8 cellular contexts compared by ENCODE assay signal in the genomic region with DNA sequence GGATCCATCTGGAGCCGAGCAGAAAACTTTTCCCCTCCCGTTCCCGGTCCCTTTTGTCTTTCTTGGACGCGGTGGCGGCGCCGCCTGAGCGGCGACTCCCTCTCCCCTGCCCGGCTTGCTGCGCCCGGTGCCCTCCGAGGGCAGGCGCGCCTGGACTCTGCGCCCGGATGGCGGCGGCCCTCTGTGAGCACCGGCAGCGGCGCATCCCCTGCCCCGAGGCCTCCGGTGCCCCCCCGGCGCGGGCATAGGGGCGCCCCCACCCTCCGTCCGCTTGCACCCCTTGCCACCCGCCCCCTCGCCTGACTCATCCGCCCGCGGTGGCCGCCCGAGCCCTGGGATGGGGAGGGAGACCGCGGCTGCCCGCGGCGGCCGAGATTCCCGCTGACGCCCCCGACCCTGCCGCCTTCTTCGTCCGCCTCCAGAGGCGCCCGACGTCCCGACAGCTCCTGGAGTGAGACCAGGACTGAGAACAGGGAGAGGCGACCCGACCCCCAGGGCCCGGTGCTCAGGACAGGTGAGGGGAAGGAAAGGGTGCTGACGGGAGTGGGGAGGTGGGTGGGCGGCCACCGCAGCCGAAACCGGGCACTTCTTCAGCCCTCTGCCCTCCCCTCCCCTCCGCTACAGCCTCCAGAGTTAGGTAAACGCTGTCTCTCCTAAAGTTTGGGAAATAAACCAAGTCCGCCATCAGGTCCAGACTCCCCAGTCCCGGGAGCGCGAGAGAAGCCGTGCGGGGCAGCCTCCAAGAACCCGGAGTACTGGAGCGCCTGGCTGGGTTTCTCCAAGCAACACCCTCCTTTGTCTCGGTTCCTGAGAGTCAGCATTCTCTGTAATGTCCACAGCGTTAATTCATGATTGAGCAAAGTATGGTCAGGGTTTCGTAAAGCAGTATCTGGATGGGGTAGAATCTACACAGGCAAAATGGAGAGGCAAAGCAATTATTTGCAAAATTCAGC. TPM values are rescaled to one million over a fixed set of nuclear protein-coding genes. Genes with fewer than 3 reads are reported as not detected.
DNase-seq lines count a peak whose midpoint lies in the region; ATAC-seq and TF ChIP-seq lines count a peak whose summit lies in the region.

TSS of gene TMEM200A (plus strand) at position 7 of the 953 bp plus-strand sequence. CDS start 74,406 bp downstream, outside the sequence.

- H3K9me3 ChIP-seq in BLaER1 (peaks cover 18% of the 10 kb centered on the region), GM23248 (ENCODE audit: low read depth) (no peaks in the 10 kb centered on the region), SK-N-MC (ENCODE audit: low read depth, low read length) (no peaks in the 10 kb centered on the region), iPS-18a (ENCODE audit: control insufficient read depth, low read depth, low read length) (no peaks in the 10 kb centered on the region), gastrocnemius medialis (no peaks in the 10 kb centered on the region)

- H3K4me3 ChIP-seq in BLaER1, result peak within 1 kb of the TSS; percentile 57
- H3K4me3 ChIP-seq in GM23248, result peak within 1 kb of the TSS; percentile 91
- peak within 1 kb of the TSS; percentile 92 for H3K4me3 ChIP-seq in SK-N-MC
- peak within 1 kb of the TSS; percentile 93 for H3K4me3 ChIP-seq in astrocyte of the spinal cord (ENCODE audit: low read depth, low read length)
- H3K4me3 ChIP-seq in iPS-18a (ENCODE audit: low read length), result peak within 1 kb of the TSS; percentile 94
- peak within 1 kb of the TSS; percentile 48 to 59 (median 51) for H3K4me3 ChIP-seq in gastrocnemius medialis

- no peak within 1 kb of the TSS for H3K9ac ChIP-seq in BLaER1
- peak within 1 kb of the TSS; percentile 84 for H3K9ac ChIP-seq in GM23248
- no peak within 1 kb of the TSS for H3K9ac ChIP-seq in SK-N-MC (ENCODE audit: insufficient read length)
- peak within 1 kb of the TSS; percentile 79 for H3K9ac ChIP-seq in iPS-18a (ENCODE audit: low read length)

- H3K27me3 ChIP-seq in BLaER1 (peaks cover 45% of the 10 kb centered on the region), GM23248 (replicated peaks; ENCODE audit: insufficient read depth) (no peaks in the 10 kb centered on the region), iPS-18a (ENCODE audit: control insufficient read depth, insufficient read depth, low read length) (peaks cover 16% of the 10 kb centered on the region), gastrocnemius medialis (peaks cover 8 to 43% (median 24%) of the 10 kb centered on the region in 3 donors)

- H3K9me2 ChIP-seq in GM23248 (ENCODE audit: insufficient read depth), result no peaks in the 10 kb centered on the region

- no peak within 1 kb of the TSS for H3K27ac ChIP-seq in BLaER1
- H3K27ac ChIP-seq in GM23248, result peak within 1 kb of the TSS; percentile 36
- no peak within 1 kb of the TSS for H3K27ac ChIP-seq in SK-N-MC
- no peak within 1 kb of the TSS for H3K27ac ChIP-seq in iPS-18a (ENCODE audit: low read length)
- H3K27ac ChIP-seq in gastrocnemius medialis, result no peak within 1 kb of the TSS

- H3K36me3 ChIP-seq in BLaER1, result no peaks in the 10 kb centered on the region
- H3K36me3 ChIP-seq in GM23248 (ENCODE audit: low read depth), result no peaks in the 10 kb centered on the region
- H3K36me3 ChIP-seq in SK-N-MC (ENCODE audit: insufficient read depth, low read length), result no peaks in the 10 kb centered on the region
- no peaks in the 10 kb centered on the region for H3K36me3 ChIP-seq in iPS-18a (ENCODE audit: control insufficient read depth, low read depth, low read length)
- H3K36me3 ChIP-seq in gastrocnemius medialis, result no peaks in the 10 kb centered on the region

- intact Hi-C loops in gastrocnemius medialis (cut with DNase I; ENCODE audit: low total_unique reads), result no loop called here

- H2AFZ ChIP-seq in GM23248, result peak within 1 kb of the TSS; percentile 92

- peaks cover 50% of the 10 kb centered on the region for H3K79me2 ChIP-seq in GM23248 (ENCODE audit: insufficient read depth)

- DNase-seq in GM23248, result peak; percentile 83
- DNase-seq in SK-N-MC (ENCODE audit: low read depth, low spot score), result no peak
- peak; percentile 61 for DNase-seq in astrocyte of the spinal cord (ENCODE audit: low read depth, low spot score)
- peak in 1 of 2 donors; percentile 8 for DNase-seq in gastrocnemius medialis
- DNase-seq in OCI-M1 (lab: John Stamatoyannopoulos, UW), result no peak

- H3K4me1 ChIP-seq in BLaER1, result peaks cover 6% of the 10 kb centered on the region; the same call in 1 of the 2 replicates
- H3K4me1 ChIP-seq in GM23248 (ENCODE audit: insufficient read depth), result peaks cover 13% of the 10 kb centered on the region
- peaks cover 22% of the 10 kb centered on the region for H3K4me1 ChIP-seq in iPS-18a (ENCODE audit: control insufficient read depth, low read depth, low read length)
- no peaks in the 10 kb centered on the region for H3K4me1 ChIP-seq in gastrocnemius medialis

- H4K20me1 ChIP-seq in BLaER1, result no peaks in the 10 kb centered on the region
- no peaks in the 10 kb centered on the region for H4K20me1 ChIP-seq in GM23248 (ENCODE audit: insufficient read depth)

- 0 to 2% methylated on average over 55 of the region's 75 CpGs for WGBS in GM23248 (ENCODE audit: low coverage in 1 of 2, low lambda C conversion rate in 2 of 2, missing lambda C conversion rate in 2 of 2), 2 experiments

- peaks cover 10% of the 10 kb centered on the region; the same call in 1 of the 2 replicates for H3F3A ChIP-seq in GM23248 (ENCODE audit: insufficient read depth)

- in situ Hi-C loops in GM23248 (cut with MboI), result no loop called here
- in situ Hi-C loops in astrocyte of the spinal cord (cut with HindIII; ENCODE audit: low sequenced_read_pairs), result no loop called here
- in situ Hi-C loops in gastrocnemius medialis (cut with MboI; ENCODE audit: low sequenced_read_pairs in 4 of 4), result loop anchor here in 1 of 4 donors (25.0 kb wide), 1 partner anchor 96 kb away; no protein-coding TSS in a partner anchor

- ATAC-seq in gastrocnemius medialis (peak in 1 of 2 donors; percentile 19), GM18519 (IDR thresholded peaks at IDR 0.05; ENCODE audit: low FRiP score, unreplicated experiment) (no peak)

- H3K4me2 ChIP-seq in BLaER1, result peak within 1 kb of the TSS; percentile 64
- H3K4me2 ChIP-seq in GM23248 (ENCODE audit: unreplicated experiment), result peak within 1 kb of the TSS; percentile 96

- TF ChIP-seq CTCF in astrocyte of the spinal cord (IDR thresholded peaks at IDR 0.05; ENCODE audit: low read depth, low read length) (peak; percentile 30), gastrocnemius medialis (IDR thresholded peaks at IDR 0.05 in 4 of 5, conservative IDR thresholded peaks at IDR 0.05 in 1 of 5) (no peak)

- TF ChIP-seq POLR2A in gastrocnemius medialis (IDR thresholded peaks at IDR 0.05), result no peak

RNA-seq across cellular contexts. Expression of gene TMEM200A, which starts in this region (rescaled TPM):
- total RNA-seq in GM23248 (2014; rRNA removed; shearing (Covaris generic)), result 43.3 and 47.0 TPM in 2 replicates
- polyA plus RNA-seq in GM23248 (2016; fragmentation: Nextera tagmentation; extraction: Ambion mirVana), result 44.4 and 44.5 TPM in 2 replicates
- total RNA-seq in gastrocnemius medialis, result under 1 TPM in 2 of 4 donors, not detected in 2; 0.16 to 0.29 TPM

Comparison
In these comparisons a context has a peak if more than half of its experiments do, and no peak if none do; other contexts are left out.
1. RNA of gene TMEM200A (total RNA-seq): 43.3 to 47.0 TPM in GM23248; 0.16 to 0.29 TPM in gastrocnemius medialis; every median in the first group is over 10 times any median in the second.
2. H3K9ac ChIP-seq: peak in GM23248 (single experiment) and iPS-18a (single experiment); none in BLaER1 (single experiment) and SK-N-MC (single experiment).
3. DNase-seq: peak in GM23248 (single experiment) and astrocyte of the spinal cord (single experiment); none in SK-N-MC (single experiment) and OCI-M1 (single experiment).
4. Peak in every context shown above with its lines, with median percentiles within 50 percentile points of each other: H3K4me3 ChIP-seq.